ENCODE assay signal across 10 cellular contexts in the genomic region with DNA sequence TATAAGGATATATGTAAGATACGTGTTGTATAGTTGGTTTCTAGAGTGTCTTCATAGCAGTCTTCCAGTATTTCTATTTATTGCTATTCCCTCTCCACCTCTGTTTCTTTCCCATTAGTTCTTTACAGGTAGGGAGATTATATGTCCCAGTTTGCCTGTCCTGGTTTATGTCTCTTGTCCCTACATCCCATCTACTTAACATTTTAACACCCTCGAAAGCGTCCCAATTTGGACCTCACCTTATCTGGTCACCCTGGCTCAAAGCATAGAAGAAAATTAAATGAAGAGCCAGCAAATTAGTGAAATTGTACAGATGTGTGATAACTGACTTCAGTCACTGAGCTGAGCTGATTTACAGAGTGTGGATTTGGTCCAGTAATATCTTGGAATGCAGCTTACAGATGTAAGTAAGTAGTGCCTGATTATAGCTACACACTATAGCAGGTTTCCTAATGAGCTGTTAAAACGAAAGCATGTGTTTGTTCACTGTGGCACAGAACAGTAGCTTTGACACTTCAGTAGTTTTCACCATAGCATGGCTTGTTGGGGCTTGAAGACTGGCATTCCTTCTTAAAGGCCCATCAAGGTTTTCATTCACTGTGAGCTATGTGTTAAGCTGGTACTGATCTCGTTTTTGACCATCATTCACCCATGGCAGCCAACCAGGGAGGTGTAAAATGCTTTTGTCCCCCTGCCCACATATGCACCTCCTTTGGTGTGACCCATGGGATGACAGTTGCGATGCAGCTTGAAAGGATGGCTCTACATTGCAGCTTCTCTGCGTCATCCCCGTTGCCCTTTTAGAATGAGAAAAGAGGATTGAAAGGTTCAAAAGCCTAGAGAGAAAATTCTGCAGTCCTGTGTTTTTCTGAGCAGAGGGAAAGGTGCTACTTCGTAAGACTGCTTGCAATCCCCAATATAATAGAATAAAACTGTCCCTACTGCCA.
DNase-seq lines count a peak whose midpoint lies in the region; ATAC-seq and TF ChIP-seq lines count a peak whose summit lies in the region.
"Had no signal": no experiment of that assay in that cellular context is flagged by ENCODE, and none has a peak within 500 bp of the region (broad histone marks: within the 10 kb centered on the region; RNA-seq: fewer than 3 reads in every experiment).

No MANE protein-coding gene starts in this region.

- H3K4me1 Mint-ChIP-seq in T-cell: peaks cover 25 to 55% (median 29%) of the 10 kb centered on the region in 3 donors
- peaks cover 19% of the 10 kb centered on the region for H3K4me1 Mint-ChIP-seq in stimulated activated effector memory CD8-positive, alpha-beta T cell treated with anti-CD3 and anti-CD28 coated beads, Interleukin-12 subunit alpha, Interleukin-12 subunit beta, amount 100 ng/mL, for 72 hours

- H3K36me3 ChIP-seq in HUES6 (ENCODE audit: control insufficient read depth, insufficient read depth, low read length) (no peaks in the 10 kb centered on the region), heart right ventricle (no peaks in the 10 kb centered on the region)

- H3K27ac ChIP-seq in HUES6 (ENCODE audit: low read depth, low read length): no peak overlapping the region
- H3K27ac ChIP-seq in heart right ventricle: peak overlapping the region in 9 of 10 donors; percentile 2 to 90 (median 51)

- H3K9me3 Mint-ChIP-seq in T-cell: no peaks in the 10 kb centered on the region
- H3K9me3 Mint-ChIP-seq in stimulated activated effector memory CD8-positive, alpha-beta T cell treated with anti-CD3 and anti-CD28 coated beads, Interleukin-12 subunit alpha, Interleukin-12 subunit beta, amount 100 ng/mL, for 72 hours: no peaks in the 10 kb centered on the region

- intact Hi-C loops in heart right ventricle (cut with DNase I): loop anchor here in 2 of 10 donors (2.0 to 10.0 kb wide), 2 partner anchors 19 to 55 kb away; no protein-coding TSS in a partner anchor

- no peaks in the 10 kb centered on the region for H3K27me3 Mint-ChIP-seq in T-cell
- H3K27me3 Mint-ChIP-seq: activated CD4-positive, alpha-beta T cell treated with anti-CD3 and anti-CD28 coated beads for 36 hours had no signal

- POLR2A ChIA-PET in T-cell (lab: Charles Lee): no interaction called here

- peaks cover 4% of the 10 kb centered on the region for H3K36me3 Mint-ChIP-seq in T-cell
- no peaks in the 10 kb centered on the region for H3K36me3 Mint-ChIP-seq in stimulated activated effector memory CD8-positive, alpha-beta T cell treated with anti-CD3 and anti-CD28 coated beads, Interleukin-12 subunit alpha, Interleukin-12 subunit beta, amount 100 ng/mL, for 72 hours

- CTCF ChIA-PET in T-cell (lab: Charles Lee): no interaction called here

- H3K27me3 ChIP-seq in HUES6 (ENCODE audit: control insufficient read depth, insufficient read depth, low read length) (no peaks in the 10 kb centered on the region), heart right ventricle (no peaks in the 10 kb centered on the region)

- no peak overlapping the region for H3K9ac ChIP-seq in HUES6 (ENCODE audit: low read length)

- WGBS in heart right ventricle, 2 donors: 47 to 62% methylated on average over 9 of the region's 9 CpGs

- H3K4me3 ChIP-seq in HUES6 (ENCODE audit: low read depth, low read length): peak overlapping the region; percentile 26; the same call in 1 of the 2 replicates
- peak overlapping the region in 2 of 10 donors; percentile 6 to 9 for H3K4me3 ChIP-seq in heart right ventricle

- H3K4me3 Mint-ChIP-seq in T-cell: peak overlapping the region in 2 of 3 donors; percentile 58 to 64
- peak overlapping the region; percentile 20 for H3K4me3 Mint-ChIP-seq in stimulated activated effector memory CD8-positive, alpha-beta T cell treated with anti-CD3 and anti-CD28 coated beads, Interleukin-12 subunit alpha, Interleukin-12 subunit beta, amount 100 ng/mL, for 72 hours

- DNase-seq in T-cell: no peak
- no peak for DNase-seq in heart right ventricle
- no peak for DNase-seq in stimulated activated effector memory CD8-positive, alpha-beta T cell treated with anti-CD3 and anti-CD28 coated beads, Interleukin-12 subunit alpha, Interleukin-12 subunit beta, amount 100 ng/mL, for 72 hours (ENCODE audit: low spot score in 2 of 2)
- no peak for DNase-seq in stimulated activated CD4-positive, alpha-beta T cell treated with anti-CD3 and anti-CD28 coated beads, Interleukin-15, amount 100 ng/mL, for 24 hours
- no peak for DNase-seq in activated CD8-positive, alpha-beta memory T cell treated with anti-CD3 and anti-CD28 coated beads, Interleukin-2, amount 50 U/mL, for 4 hours
- DNase-seq in SW480 (ENCODE audit: low spot score): no peak
- DNase-seq: amniotic stem cell had no signal

- no peak overlapping the region for H3K27ac Mint-ChIP-seq in T-cell
- H3K27ac Mint-ChIP-seq in stimulated activated effector memory CD8-positive, alpha-beta T cell treated with anti-CD3 and anti-CD28 coated beads, Interleukin-12 subunit alpha, Interleukin-12 subunit beta, amount 100 ng/mL, for 72 hours: no peak overlapping the region

- no peak for ATAC-seq in T-cell (replicated peaks in 1 of 4)
- peak in 5 of 8 donors; percentile 19 to 60 (median 40) for ATAC-seq in heart right ventricle
- ATAC-seq in stimulated activated effector memory CD8-positive, alpha-beta T cell treated with anti-CD3 and anti-CD28 coated beads, Interleukin-12 subunit alpha, Interleukin-12 subunit beta, amount 100 ng/mL, for 72 hours: no peak
- ATAC-seq: Panc1 had no signal

- H3K4me1 ChIP-seq in HUES6 (ENCODE audit: control insufficient read depth, insufficient read depth, low read length) (peaks cover 29% of the 10 kb centered on the region), heart right ventricle (peaks cover 0 to 68% (median 51%) of the 10 kb centered on the region in 9 donors)

- H3K9me3 ChIP-seq in HUES6 (ENCODE audit: control insufficient read depth, insufficient read depth, low read depth, low read length) (no peaks in the 10 kb centered on the region), heart right ventricle (no peaks in the 10 kb centered on the region)

- TF ChIP-seq CTCF in heart right ventricle (IDR thresholded peaks at IDR 0.05): no peak

Comparison
In these comparisons a context has a peak if more than half of its experiments do, and no peak if none do; other contexts are left out.
1. ATAC-seq: peak in heart right ventricle (5 of 8); none in T-cell (0 of 4) and stimulated activated effector memory CD8-positive, alpha-beta T cell treated with anti-CD3 and anti-CD28 coated beads, Interleukin-12 subunit alpha, Interleukin-12 subunit beta, amount 100 ng/mL, for 72 hours (single experiment).